8 cellular contexts compared by ENCODE assay signal in genomic region chr9:113111065-113111951, GRCh38. TPM values are rescaled to one million over a fixed set of nuclear protein-coding genes. Genes with fewer than 3 reads are reported as not detected.
A peak's percentile ranks its signal among the peaks of the same experiment; 100 is the strongest.
DNase-seq lines count a peak whose midpoint lies in the region; ATAC-seq, FAIRE-seq and TF ChIP-seq lines count a peak whose summit lies in the region.
"Not testable (repeated sequence)": the region's sequence is repeated elsewhere in the genome, so short reads cannot be mapped to it uniquely, and the experiment has no call there.

No MANE protein-coding gene starts in this region.

- not testable (repeated sequence) for H3K9ac ChIP-seq in endodermal cell (ENCODE audit: extremely low read depth, low read length, poor library complexity, severe bottlenecking)

- not testable (repeated sequence) for H3K27me3 Mint-ChIP-seq in CD4-positive, CD25-positive, alpha-beta regulatory T cell; activated CD4-positive, alpha-beta T cell treated with anti-CD3 and anti-CD28 coated beads, Interleukin-2, amount 10 ng/mL, durations not matched to agents 24 days and 14 days; endodermal cell (ENCODE audit: insufficient read depth); stimulated activated naive B cell treated with anti-CD40 and anti-IgM and Interleukin-4, amounts not matched to agents 10 μg/mL and 1 μg/mL and 100 μg/mL, for 72 hours

- WGBS in endodermal cell (ENCODE audit: insufficient coverage in 1 of 2, insufficient read length in 1 of 2), 2 experiments, result 20 to 22% methylated on average over 1 to 12 of the region's 56 CpGs
- WGBS in lung, 2 donors, result 5 to 15% methylated on average over 4 to 11 of the region's 56 CpGs

- not testable (repeated sequence) for H3K36me3 ChIP-seq in CD4-positive, CD25-positive, alpha-beta regulatory T cell (ENCODE audit: control insufficient read depth, insufficient read depth, low read length); endodermal cell (ENCODE audit: control insufficient read depth, insufficient read depth, low read length); lung (ENCODE audit: control insufficient read depth in 2 of 2, insufficient read depth in 2 of 2, low read length in 2 of 2)

- TF ChIP-seq CTCF in LNCAP (IDR thresholded peaks at IDR 0.05) (peak; percentile 96), endodermal cell (conservative IDR thresholded peaks at IDR 0.05) (peak; percentile 54)
- TF ChIP-seq CTCF in lung (IDR thresholded peaks at IDR 0.05; ENCODE audit: control extremely low read depth, extremely low read depth), result not testable (repeated sequence)

- H3K4me1 Mint-ChIP-seq in CD4-positive, CD25-positive, alpha-beta regulatory T cell; activated CD4-positive, alpha-beta T cell treated with anti-CD3 and anti-CD28 coated beads, Interleukin-2, amount 10 ng/mL, durations not matched to agents 24 days and 14 days; endodermal cell; stimulated activated naive B cell treated with anti-CD40 and anti-IgM and Interleukin-4, amounts not matched to agents 10 μg/mL and 1 μg/mL and 100 μg/mL, for 72 hours: not testable (repeated sequence)

- H3K4me3 ChIP-seq in CD4-positive, CD25-positive, alpha-beta regulatory T cell (ENCODE audit: low read depth, low read length); lung: not testable (repeated sequence)
- H3K4me3 ChIP-seq in endodermal cell (ENCODE audit: low read length), result peak overlapping the region; percentile 8

- peak overlapping the region in 1 of 4 donors; percentile 41 for H3K4me3 Mint-ChIP-seq in CD4-positive, CD25-positive, alpha-beta regulatory T cell
- not testable (repeated sequence) for H3K4me3 Mint-ChIP-seq in activated CD4-positive, alpha-beta T cell treated with anti-CD3 and anti-CD28 coated beads, Interleukin-2, amount 10 ng/mL, durations not matched to agents 24 days and 14 days; endodermal cell
- H3K4me3 Mint-ChIP-seq in stimulated activated naive B cell treated with anti-CD40 and anti-IgM and Interleukin-4, amounts not matched to agents 10 μg/mL and 1 μg/mL and 100 μg/mL, for 72 hours, result peak overlapping the region in 1 of 2 donors; percentile 6

- H3K36me3 Mint-ChIP-seq in CD4-positive, CD25-positive, alpha-beta regulatory T cell; activated CD4-positive, alpha-beta T cell treated with anti-CD3 and anti-CD28 coated beads, Interleukin-2, amount 10 ng/mL, durations not matched to agents 24 days and 14 days (ENCODE audit: low read depth); endodermal cell (ENCODE audit: low read depth); stimulated activated naive B cell treated with anti-CD40 and anti-IgM and Interleukin-4, amounts not matched to agents 10 μg/mL and 1 μg/mL and 100 μg/mL, for 72 hours: not testable (repeated sequence)

- not testable (repeated sequence) for H3K4me1 ChIP-seq in CD4-positive, CD25-positive, alpha-beta regulatory T cell (ENCODE audit: control insufficient read depth, insufficient read depth, low read length, poor library complexity, severe bottlenecking); endodermal cell (ENCODE audit: control insufficient read depth, insufficient read depth, low read length); lung (ENCODE audit: control insufficient read depth in 2 of 2, insufficient read depth in 2 of 2, low read length in 2 of 2)

- not testable (repeated sequence) for H3K9me3 Mint-ChIP-seq in CD4-positive, CD25-positive, alpha-beta regulatory T cell; activated CD4-positive, alpha-beta T cell treated with anti-CD3 and anti-CD28 coated beads, Interleukin-2, amount 10 ng/mL, durations not matched to agents 24 days and 14 days; endodermal cell; stimulated activated naive B cell treated with anti-CD40 and anti-IgM and Interleukin-4, amounts not matched to agents 10 μg/mL and 1 μg/mL and 100 μg/mL, for 72 hours

- H3K27ac ChIP-seq in CD4-positive, CD25-positive, alpha-beta regulatory T cell (ENCODE audit: insufficient read depth, low read length, poor library complexity, severe bottlenecking); endodermal cell (ENCODE audit: low read depth, low read length); lung (ENCODE audit: low read depth in 1 of 2, low read length in 1 of 2): not testable (repeated sequence)

- H3K9me3 ChIP-seq in CD4-positive, CD25-positive, alpha-beta regulatory T cell (ENCODE audit: control insufficient read depth in 2 of 2, low read length in 2 of 2); lung (ENCODE audit: control insufficient read depth in 2 of 2, insufficient read depth in 1 of 2, low read length in 1 of 2): not testable (repeated sequence)
- H3K9me3 ChIP-seq in endodermal cell (ENCODE audit: control insufficient read depth, low read length), result peaks cover 11% of the 10 kb centered on the region

- not testable (repeated sequence) for H3K27ac Mint-ChIP-seq in CD4-positive, CD25-positive, alpha-beta regulatory T cell; activated CD4-positive, alpha-beta T cell treated with anti-CD3 and anti-CD28 coated beads, Interleukin-2, amount 10 ng/mL, durations not matched to agents 24 days and 14 days; endodermal cell; stimulated activated naive B cell treated with anti-CD40 and anti-IgM and Interleukin-4, amounts not matched to agents 10 μg/mL and 1 μg/mL and 100 μg/mL, for 72 hours

- intact Hi-C loops in activated CD4-positive, alpha-beta T cell treated with anti-CD3 and anti-CD28 coated beads, Interleukin-2, amount 10 ng/mL, durations not matched to agents 24 days and 14 days (cut with micrococcal nuclease), result loop anchor here (5.0 kb wide), 1 partner anchor 189 kb away; no protein-coding TSS in a partner anchor

- not testable (repeated sequence) for H3K27me3 ChIP-seq in CD4-positive, CD25-positive, alpha-beta regulatory T cell (ENCODE audit: control insufficient read depth, insufficient read depth, low read length); endodermal cell (ENCODE audit: control insufficient read depth, insufficient read depth, low read length, poor library complexity, severe bottlenecking); lung (ENCODE audit: control insufficient read depth, insufficient read depth)

- peak; percentile 54 to 56 for ATAC-seq in CD4-positive, CD25-positive, alpha-beta regulatory T cell (ENCODE audit: low read depth in 2 of 2)
- ATAC-seq in HG02763 (IDR thresholded peaks at IDR 0.05; ENCODE audit: unreplicated experiment) (peak; percentile 46), lung (ENCODE audit: insufficient read depth, low FRiP score) (peak; percentile 81)
- ATAC-seq in stimulated activated naive B cell treated with anti-CD40 and anti-IgM and Interleukin-4, amounts not matched to agents 10 μg/mL and 1 μg/mL and 100 μg/mL, for 72 hours (replicated peaks), result peak; percentile 69 to 77

- peak in 2 of 3 donors; percentile 1 to 5 for DNase-seq in CD4-positive, CD25-positive, alpha-beta regulatory T cell
- not testable (repeated sequence) for DNase-seq in GM19239 (ENCODE audit: insufficient read length, low spot score); lung (ENCODE audit: low spot score); stimulated activated naive B cell treated with anti-CD40 and anti-IgM and Interleukin-4, amounts not matched to agents 10 μg/mL and 1 μg/mL and 100 μg/mL, for 72 hours
- peak; percentile 70 for DNase-seq in activated CD4-positive, alpha-beta T cell treated with anti-CD3 and anti-CD28 coated beads, Interleukin-2, amount 10 ng/mL, durations not matched to agents 24 days and 14 days
- DNase-seq in endodermal cell, result peak; percentile 55

- peak; percentile 26 for FAIRE-seq in GM19239 (lab: Jason Lieb, UNC)

RNA-seq across cellular contexts. Expression of gene SLC31A2, which starts 39.5 kb away (rescaled TPM):
- total RNA-seq in CD4-positive, CD25-positive, alpha-beta regulatory T cell, result 3.2 TPM
- 1 to 10 TPM; 3.0 to 4.0 (median 3.6) TPM for polyA plus RNA-seq in CD4-positive, CD25-positive, alpha-beta regulatory T cell
- total RNA-seq in activated CD4-positive, alpha-beta T cell treated with anti-CD3 and anti-CD28 coated beads, Interleukin-2, amount 10 ng/mL, durations not matched to agents 24 days and 14 days, result 4.5 and 5.3 TPM in 2 replicates
- total RNA-seq in endodermal cell (1 to 10 TPM; 1.8 to 3.1 TPM), lung (10 to 100 TPM; 11.2 to 34.2 TPM)
- 2.3 TPM for polyA plus RNA-seq in endodermal cell (2013, experiment 1 of 2)
- polyA plus RNA-seq in endodermal cell (2013, experiment 2 of 2), result 2.5 TPM
- polyA plus RNA-seq in lung, result 10 to 100 TPM; 14.2 to 63.6 TPM

RNA-seq across cellular contexts. Expression of gene ZFP37, which starts 54.8 kb away (rescaled TPM):
- 1.8 TPM for total RNA-seq in CD4-positive, CD25-positive, alpha-beta regulatory T cell
- 1 to 10 TPM; 1.1 to 3.2 (median 1.6) TPM for polyA plus RNA-seq in CD4-positive, CD25-positive, alpha-beta regulatory T cell
- 0.30 and 0.33 TPM in 2 replicates for total RNA-seq in activated CD4-positive, alpha-beta T cell treated with anti-CD3 and anti-CD28 coated beads, Interleukin-2, amount 10 ng/mL, durations not matched to agents 24 days and 14 days
- 1 to 10 TPM; 4.2 to 4.7 TPM for total RNA-seq in endodermal cell
- 8.6 TPM for polyA plus RNA-seq in endodermal cell (2013, experiment 1 of 2)
- 9.1 TPM for polyA plus RNA-seq in endodermal cell (2013, experiment 2 of 2)
- 1 to 10 TPM; 2.4 to 8.6 TPM for total RNA-seq in lung
- polyA plus RNA-seq in lung, result 1 to 10 TPM in 1 of 2 donors, under 1 TPM in 1; 0.43 to 1.0 TPM
